4 cellular contexts compared by ENCODE assay signal in genomic region chr4:8630240-8630905, GRCh38. TPM values are rescaled to one million over a fixed set of nuclear protein-coding genes. Genes with fewer than 3 reads are reported as not detected.
"Had no signal": no experiment of that assay in that cellular context is flagged by ENCODE, and none has a peak within 500 bp of the region (broad histone marks: within the 10 kb centered on the region; RNA-seq: fewer than 3 reads in every experiment).

No MANE protein-coding gene starts in this region.

RNA-seq across cellular contexts. Expression of gene GPR78, which starts 50.2 kb away (rescaled TPM):
- total RNA-seq: esophagus muscularis mucosa, kidney epithelial cell, occipital lobe, renal cortical epithelial cell had no signal
